18 cellular contexts compared by ENCODE assay signal in genomic region chr10:63760708-63761047, GRCh38.
DNase-seq lines count a peak whose midpoint lies in the region; ATAC-seq and TF ChIP-seq lines count a peak whose summit lies in the region.
"Had no signal": no experiment of that assay in that cellular context is flagged by ENCODE, and none has a peak within 500 bp of the region (broad histone marks: within the 10 kb centered on the region; RNA-seq: fewer than 3 reads in every experiment).

No MANE protein-coding gene starts in this region.

- H3K4me3 ChIP-seq in cardiac muscle cell = no peak overlapping the region
- no peak overlapping the region for H3K4me3 ChIP-seq in suprapubic skin
- no peak overlapping the region for H3K4me3 ChIP-seq in ascending aorta
- H3K4me3 ChIP-seq: A549, Peyer's patch had no signal

- intact Hi-C loops in ascending aorta (cut with DNase I) = no loop called here

- no peak for TF ChIP-seq POLR2A in suprapubic skin (IDR thresholded peaks at IDR 0.05)

- ATAC-seq in T-helper 17 cell (no peak), HG03571 (IDR thresholded peaks at IDR 0.05; ENCODE audit: unreplicated experiment) (no peak)

- H3K27me3 Mint-ChIP-seq in T-helper 17 cell = peaks cover 58% of the 10 kb centered on the region

- H3K4me3 Mint-ChIP-seq in T-helper 17 cell = no peak overlapping the region
- H3K4me3 Mint-ChIP-seq: B cell, CD14-positive monocyte, IgD-negative memory B cell had no signal

- H3K36me3 ChIP-seq in cardiac muscle cell (no peaks in the 10 kb centered on the region), suprapubic skin (no peaks in the 10 kb centered on the region), ascending aorta (no peaks in the 10 kb centered on the region)
- H3K36me3 ChIP-seq: Peyer's patch had no signal

- DNase-seq in LHCN-M2 (ENCODE audit: low read depth) = peak; percentile 70
- no peak for DNase-seq in cardiac muscle cell (ENCODE audit: low read depth in 1 of 2, low spot score in 1 of 2)
- DNase-seq in myocyte (ENCODE audit: low read depth) = peak; percentile 64
- DNase-seq in suprapubic skin (ENCODE audit: low spot score in 2 of 2) = no peak
- no peak for DNase-seq in T-helper 17 cell
- no peak for DNase-seq in ascending aorta (ENCODE audit: low spot score in 2 of 2)
- DNase-seq: GDM1, NCI-H1694, NCI-H2081, NCI-H2171, NCI-H345, NCI-H524, Peyer's patch had no signal

- TF ChIP-seq EP300 in suprapubic skin (IDR thresholded peaks at IDR 0.05) = no peak

- no peaks in the 10 kb centered on the region for H3K36me3 Mint-ChIP-seq in T-helper 17 cell (ENCODE audit: low read depth)
- H3K36me3 Mint-ChIP-seq: CD14-positive monocyte, IgD-negative memory B cell had no signal

- H3K9me3 ChIP-seq in cardiac muscle cell (ENCODE audit: low read depth) (no peaks in the 10 kb centered on the region), suprapubic skin (no peaks in the 10 kb centered on the region), T-helper 17 cell (ENCODE audit: control insufficient read depth, low read length, poor library complexity, severe bottlenecking) (no peaks in the 10 kb centered on the region), ascending aorta (no peaks in the 10 kb centered on the region)
- H3K9me3 ChIP-seq: A549, Peyer's patch had no signal

- WGBS in suprapubic skin = 50% methylated on average over 1 of the region's 1 CpG

- no peaks in the 10 kb centered on the region for H3K27me3 ChIP-seq in cardiac muscle cell
- no peaks in the 10 kb centered on the region for H3K27me3 ChIP-seq in suprapubic skin
- H3K27me3 ChIP-seq in ascending aorta = no peaks in the 10 kb centered on the region
- H3K27me3 ChIP-seq: Peyer's patch had no signal

- H3K4me1 Mint-ChIP-seq in T-helper 17 cell = no peaks in the 10 kb centered on the region
- H3K4me1 Mint-ChIP-seq: B cell, CD14-positive monocyte, IgD-negative memory B cell had no signal

- H3K27ac ChIP-seq in cardiac muscle cell (peak overlapping the region; percentile 78), suprapubic skin (peak overlapping the region; percentile 83), ascending aorta (no peak overlapping the region)
- H3K27ac ChIP-seq: A549, Peyer's patch had no signal

- TF ChIP-seq CTCF in cardiac muscle cell (IDR thresholded peaks at IDR 0.05; ENCODE audit: low read depth, low read length) (no peak), suprapubic skin (IDR thresholded peaks at IDR 0.05) (no peak), ascending aorta (IDR thresholded peaks at IDR 0.05) (no peak)

- H3K4me1 ChIP-seq in cardiac muscle cell (ENCODE audit: low read depth) (peaks cover 15% of the 10 kb centered on the region), suprapubic skin (peaks cover 7% of the 10 kb centered on the region), ascending aorta (no peaks in the 10 kb centered on the region)
- H3K4me1 ChIP-seq: Peyer's patch had no signal

- no peak overlapping the region for H3K27ac Mint-ChIP-seq in T-helper 17 cell
- H3K27ac Mint-ChIP-seq: B cell had no signal

Comparison
In these comparisons a context has a peak if more than half of its experiments do, and no peak if none do; other contexts are left out.
1. DNase-seq: peak in LHCN-M2 (single experiment) and myocyte (single experiment); none in cardiac muscle cell (0 of 2), suprapubic skin (0 of 2), T-helper 17 cell (0 of 3) and ascending aorta (0 of 2).
2. H3K27ac ChIP-seq: peak in cardiac muscle cell (single experiment) and suprapubic skin (single experiment); none in ascending aorta (0 of 2).